ENCODE assay signal across 8 cellular contexts in genomic region chr17:19112459-19112826, GRCh38. TPM values are rescaled to one million over a fixed set of nuclear protein-coding genes. Genes with fewer than 3 reads are reported as not detected.
DNase-seq lines count a peak whose midpoint lies in the region; ATAC-seq and TF ChIP-seq lines count a peak whose summit lies in the region.
"Not testable (repeated sequence)": the region's sequence is repeated elsewhere in the genome, so short reads cannot be mapped to it uniquely, and the experiment has no call there.

No MANE protein-coding gene starts in this region.

- H3K4me2 ChIP-seq in OCI-LY7 (ENCODE audit: low read length); mammary epithelial cell (ENCODE audit: insufficient read depth, low read depth, low read length); fibroblast of lung (ENCODE audit: extremely low read depth, insufficient read depth, low read length): not testable (repeated sequence)

- intact Hi-C loops in OCI-LY7 (cut with micrococcal nuclease; ENCODE audit: unreplicated experiment); mammary epithelial cell (cut with micrococcal nuclease): not testable (repeated sequence)

- WGBS in mammary epithelial cell (ENCODE audit: low coverage, missing lambda C conversion rate) = no CpG with 5 or more reads among the region's 18 CpGs
- WGBS in mesodermal cell (ENCODE audit: insufficient coverage in 2 of 2), 2 experiments = no CpG with 5 or more reads among the region's 18 CpGs

- in situ Hi-C loops in mammary epithelial cell (cut with MboI; ENCODE audit: low sequenced_read_pairs in 2 of 2) = not testable (repeated sequence)

- dilution Hi-C loops in mammary epithelial cell (cut with HindIII; ENCODE audit: low sequenced_read_pairs) = not testable (repeated sequence)

- H3K9ac ChIP-seq in mammary epithelial cell (ENCODE audit: insufficient read depth, low read length) = peak overlapping the region; percentile 23
- H3K9ac ChIP-seq in fibroblast of lung (ENCODE audit: insufficient read depth, low read length) = not testable (repeated sequence)

- not testable (repeated sequence) for H3K27ac ChIP-seq in OCI-LY7 (ENCODE audit: low read depth, low read length, poor library complexity, severe bottlenecking); fibroblast of lung (ENCODE audit: insufficient read depth, low read length)
- H3K27ac ChIP-seq in mammary epithelial cell (ENCODE audit: insufficient read depth, low read depth, low read length) (peak overlapping the region; percentile 40), mesodermal cell (ENCODE audit: low read depth, low read length, severe bottlenecking) (peak overlapping the region; percentile 41)

- H3K9me3 ChIP-seq in OCI-LY7 (ENCODE audit: low read length); mammary epithelial cell (replicated peaks; ENCODE audit: insufficient read depth, low read length); fibroblast of lung (ENCODE audit: control insufficient read depth, insufficient read depth, low read depth, low read length); mesodermal cell (ENCODE audit: control insufficient read depth, low read length): not testable (repeated sequence)

- peaks cover 10% of the 10 kb centered on the region for H3K36me3 Mint-ChIP-seq in stimulated activated effector memory CD8-positive, alpha-beta T cell treated with anti-CD3 and anti-CD28 coated beads, Interleukin-12 subunit alpha, Interleukin-12 subunit beta, amount 100 ng/mL, for 72 hours

- DNase-seq in CD1c-positive myeloid dendritic cell (ENCODE audit: extremely low spot score) (peak; percentile 2), HCEC 1CT (peak; percentile 0), OCI-LY7 (ENCODE audit: low spot score) (peak; percentile 61), fibroblast of lung (ENCODE audit: low read depth in 2 of 2) (peak; percentile 4 to 6)
- DNase-seq in activated CD8-positive, alpha-beta memory T cell treated with anti-CD3 and anti-CD28 coated beads for 24 hours = peak; percentile 56
- DNase-seq in mammary epithelial cell; stimulated activated effector memory CD8-positive, alpha-beta T cell treated with anti-CD3 and anti-CD28 coated beads, Interleukin-12 subunit alpha, Interleukin-12 subunit beta, amount 100 ng/mL, for 72 hours (ENCODE audit: low spot score in 2 of 2): not testable (repeated sequence)

- H3K4me1 ChIP-seq in OCI-LY7 (ENCODE audit: insufficient read depth, low read length, poor library complexity, severe bottlenecking); mammary epithelial cell (ENCODE audit: insufficient read depth, low read length); fibroblast of lung (ENCODE audit: control insufficient read depth, extremely low read depth, insufficient read depth, low read length); mesodermal cell (ENCODE audit: control insufficient read depth, insufficient read depth, low read length, poor library complexity, severe bottlenecking): not testable (repeated sequence)

- H4K20me1 ChIP-seq in OCI-LY7 (ENCODE audit: insufficient read depth, low read length); mammary epithelial cell (ENCODE audit: insufficient read depth, low read length); fibroblast of lung (ENCODE audit: control insufficient read depth, extremely low read depth, insufficient read depth, low read length): not testable (repeated sequence)

- H3K27ac Mint-ChIP-seq in stimulated activated effector memory CD8-positive, alpha-beta T cell treated with anti-CD3 and anti-CD28 coated beads, Interleukin-12 subunit alpha, Interleukin-12 subunit beta, amount 100 ng/mL, for 72 hours = peak overlapping the region; percentile 93

- not testable (repeated sequence) for H2AFZ ChIP-seq in OCI-LY7 (ENCODE audit: low read length); mammary epithelial cell (ENCODE audit: low read depth, low read length); fibroblast of lung (ENCODE audit: low read length)

- POLR2A ChIA-PET in OCI-LY7 (lab: Charles Lee) = not testable (repeated sequence)

- not testable (repeated sequence) for BruUV-seq in OCI-LY7 (replicated peaks; lab: Mats Ljungman, UMichigan); mammary epithelial cell (replicated peaks; lab: Mats Ljungman, UMichigan)

- not testable (repeated sequence) for TF ChIP-seq CTCF in OCI-LY7 (conservative IDR thresholded peaks at IDR 0.05; ENCODE audit: low read length); mammary epithelial cell (conservative IDR thresholded peaks at IDR 0.05 in 1 of 2, IDR thresholded peaks at IDR 0.05 in 1 of 2; ENCODE audit: extremely low read depth in 1 of 2, insufficient read depth in 1 of 2, low read depth in 1 of 2, low read length in 2 of 2); fibroblast of lung (conservative IDR thresholded peaks at IDR 0.05 in 1 of 2, IDR thresholded peaks at IDR 0.05 in 1 of 2; ENCODE audit: low read depth in 1 of 2, low read length in 2 of 2)

- not testable (repeated sequence) for H3K4me3 Mint-ChIP-seq in stimulated activated effector memory CD8-positive, alpha-beta T cell treated with anti-CD3 and anti-CD28 coated beads, Interleukin-12 subunit alpha, Interleukin-12 subunit beta, amount 100 ng/mL, for 72 hours

- not testable (repeated sequence) for ATAC-seq in stimulated activated effector memory CD8-positive, alpha-beta T cell treated with anti-CD3 and anti-CD28 coated beads, Interleukin-12 subunit alpha, Interleukin-12 subunit beta, amount 100 ng/mL, for 72 hours

- H3K36me3 ChIP-seq in OCI-LY7 (ENCODE audit: insufficient read depth, low read length); mammary epithelial cell (ENCODE audit: insufficient read depth, low read length); fibroblast of lung (ENCODE audit: control insufficient read depth, insufficient read depth, low read length); mesodermal cell (ENCODE audit: control insufficient read depth, insufficient read depth, low read length): not testable (repeated sequence)

- not testable (repeated sequence) for H3K4me1 Mint-ChIP-seq in stimulated activated effector memory CD8-positive, alpha-beta T cell treated with anti-CD3 and anti-CD28 coated beads, Interleukin-12 subunit alpha, Interleukin-12 subunit beta, amount 100 ng/mL, for 72 hours

- H3K9me2 ChIP-seq in OCI-LY7 (ENCODE audit: insufficient read depth, low read length) = not testable (repeated sequence)

- CTCF ChIA-PET in OCI-LY7 (lab: Charles Lee; ENCODE audit: unreplicated experiment); mammary epithelial cell (lab: Charles Lee; ENCODE audit: low non-redundant PET): not testable (repeated sequence)

- H3K4me3 ChIP-seq in OCI-LY7 (ENCODE audit: low read depth, low read length, poor library complexity, severe bottlenecking); mammary epithelial cell (replicated peaks in 1 of 3; ENCODE audit: insufficient read depth in 1 of 3, low read depth in 2 of 3, low read length in 3 of 3); fibroblast of lung (replicated peaks in 1 of 4; ENCODE audit: control extremely low read depth in 1 of 4, insufficient read depth in 1 of 4, low read depth in 3 of 4, low read length in 4 of 4); mesodermal cell (ENCODE audit: extremely low read depth, insufficient read depth, low read length, poor library complexity, severe bottlenecking): not testable (repeated sequence)

- not testable (repeated sequence) for H3K9me3 Mint-ChIP-seq in stimulated activated effector memory CD8-positive, alpha-beta T cell treated with anti-CD3 and anti-CD28 coated beads, Interleukin-12 subunit alpha, Interleukin-12 subunit beta, amount 100 ng/mL, for 72 hours

- H3K27me3 ChIP-seq in mammary epithelial cell (ENCODE audit: insufficient read depth, low read length); fibroblast of lung (ENCODE audit: control insufficient read depth, insufficient read depth, low read length): not testable (repeated sequence)

- not testable (repeated sequence) for H3K79me2 ChIP-seq in OCI-LY7 (ENCODE audit: insufficient read depth, low read depth, low read length); mammary epithelial cell (ENCODE audit: insufficient read depth, low read length); fibroblast of lung (ENCODE audit: control insufficient read depth, insufficient read depth, low read length)

RNA-seq across cellular contexts. Expression of gene GRAPL, which starts 14.9 kb away (rescaled TPM):
- total RNA-seq in OCI-LY7 (2014; rRNA removed; shearing (Covaris generic)) = 121 and 138 TPM in 2 replicates
- 209 and 261 TPM in 2 replicates for total RNA-seq in OCI-LY7 (2022)
- total RNA-seq in mammary epithelial cell = not detected
- not detected for polyA plus RNA-seq in mammary epithelial cell
- polyA minus RNA-seq in mammary epithelial cell = not detected
- total RNA-seq in fibroblast of lung = under 0.01 and 0.17 TPM in 2 replicates
- polyA plus RNA-seq in fibroblast of lung = not detected in 2 replicates
- polyA plus RNA-seq in fibroblast of lung (2012) = not detected in 2 replicates
- not detected in 2 replicates for polyA minus RNA-seq in fibroblast of lung (ENCODE audit: low replicate concordance)
- 1.4 TPM for polyA plus RNA-seq in mesodermal cell (2013, experiment 1 of 2)
- not detected for polyA plus RNA-seq in mesodermal cell (2013, experiment 2 of 2)

Comparison
In these comparisons a context has a peak if more than half of its experiments do, and no peak if none do; other contexts are left out.
1. RNA of gene GRAPL, which starts 14.9 kb away (total RNA-seq): 121 to 261 TPM in OCI-LY7; under 0.01 to 0.17 TPM in fibroblast of lung and not detected in mammary epithelial cell; every median in the first group is over 100 times any median in the second.